29 cellular contexts compared by ENCODE assay signal in genomic region chr15:99165020-99165790, GRCh38.
"Had no signal": no experiment of that assay in that cellular context is flagged by ENCODE, and none has a peak within 500 bp of the region (broad histone marks: within the 10 kb centered on the region; RNA-seq: fewer than 3 reads in every experiment).

No MANE protein-coding gene starts in this region.

- H3K4me3 Mint-ChIP-seq: activated CD4-positive, alpha-beta memory T cell treated with anti-CD3 and anti-CD28 coated beads for 36 hours; activated CD4-positive, alpha-beta T cell treated with anti-CD3 and anti-CD28 coated beads, Interleukin-2, amount 10 ng/mL, durations not matched to agents 24 days and 14 days; activated naive CD4-positive, alpha-beta T cell treated with anti-CD3 and anti-CD28 coated beads for 36 hours; activated naive CD8-positive, alpha-beta T cell treated with anti-CD3 and anti-CD28 coated beads for 36 hours; activated T-helper 1 cell treated with anti-CD3 and anti-CD28 coated beads, Interleukin-12 subunit alpha, Interleukin-12 subunit beta, Interleukin-2, Interleukin-4 antibody, amounts not matched to agents 30 ng/mL and 10 ng/mL and 1 ng/mL, durations not matched to agents 14 hours and 24 hours and 36 hours; brain; immature natural killer cell; memory B cell; natural killer cell; neural progenitor cell had no signal

- H3K4me3 ChIP-seq: adrenal gland, ascending aorta, coronary artery, dorsolateral prefrontal cortex, heart left ventricle, neural progenitor cell, upper lobe of left lung, vagina had no signal

- H3K9ac ChIP-seq: neural progenitor cell had no signal

- H3K4me1 Mint-ChIP-seq: natural killer cell had no signal

- H3K27ac Mint-ChIP-seq: activated CD4-positive, alpha-beta memory T cell treated with anti-CD3 and anti-CD28 coated beads for 36 hours; activated CD4-positive, alpha-beta T cell treated with anti-CD3 and anti-CD28 coated beads, Interleukin-2, amount 10 ng/mL, durations not matched to agents 24 days and 14 days; activated naive CD4-positive, alpha-beta T cell treated with anti-CD3 and anti-CD28 coated beads for 36 hours; activated naive CD8-positive, alpha-beta T cell treated with anti-CD3 and anti-CD28 coated beads for 36 hours; activated T-helper 1 cell treated with anti-CD3 and anti-CD28 coated beads, Interleukin-12 subunit alpha, Interleukin-12 subunit beta, Interleukin-2, Interleukin-4 antibody, amounts not matched to agents 30 ng/mL and 10 ng/mL and 1 ng/mL, durations not matched to agents 14 hours and 24 hours and 36 hours; immature natural killer cell; memory B cell; natural killer cell; neural progenitor cell had no signal

- H3K27me3 Mint-ChIP-seq: activated CD4-positive, alpha-beta memory T cell treated with anti-CD3 and anti-CD28 coated beads for 36 hours; activated CD4-positive, alpha-beta T cell treated with anti-CD3 and anti-CD28 coated beads, Interleukin-2, amount 10 ng/mL, durations not matched to agents 24 days and 14 days; activated naive CD8-positive, alpha-beta T cell treated with anti-CD3 and anti-CD28 coated beads for 36 hours; brain; memory B cell had no signal

- H3K4me2 ChIP-seq: neural progenitor cell had no signal

- ATAC-seq: heart left ventricle, natural killer cell had no signal

- H3K9me3 Mint-ChIP-seq: activated CD4-positive, alpha-beta memory T cell treated with anti-CD3 and anti-CD28 coated beads for 36 hours; activated CD4-positive, alpha-beta T cell treated with anti-CD3 and anti-CD28 coated beads, Interleukin-2, amount 10 ng/mL, durations not matched to agents 24 days and 14 days; activated naive CD4-positive, alpha-beta T cell treated with anti-CD3 and anti-CD28 coated beads for 36 hours; activated naive CD8-positive, alpha-beta T cell treated with anti-CD3 and anti-CD28 coated beads for 36 hours; activated T-helper 1 cell treated with anti-CD3 and anti-CD28 coated beads, Interleukin-12 subunit alpha, Interleukin-12 subunit beta, Interleukin-2, Interleukin-4 antibody, amounts not matched to agents 30 ng/mL and 10 ng/mL and 1 ng/mL, durations not matched to agents 14 hours and 24 hours and 36 hours; brain; immature natural killer cell; memory B cell; natural killer cell; neural progenitor cell had no signal

- H3K36me3 ChIP-seq: neural progenitor cell had no signal

- H3K27ac ChIP-seq: adrenal gland, ascending aorta, coronary artery, dorsolateral prefrontal cortex, neural progenitor cell, upper lobe of left lung, vagina had no signal

- H3K9me3 ChIP-seq: adrenal gland, ascending aorta, heart left ventricle, upper lobe of left lung, vagina had no signal

- H3K27me3 ChIP-seq: adrenal gland, ascending aorta, dorsolateral prefrontal cortex, heart left ventricle, neural progenitor cell, upper lobe of left lung, vagina had no signal

- DNase-seq: activated CD4-positive, alpha-beta memory T cell treated with anti-CD3 and anti-CD28 coated beads for 36 hours; activated CD4-positive, alpha-beta T cell treated with anti-CD3 and anti-CD28 coated beads, Interleukin-2, amount 10 ng/mL, durations not matched to agents 24 days and 14 days; activated CD4-positive, CD25-positive, alpha-beta regulatory T cell treated with anti-CD3 and anti-CD28 coated beads, Interleukin-2, amount 50 U/mL, for 72 hours; activated CD8-positive, alpha-beta memory T cell treated with anti-CD3 and anti-CD28 coated beads, Interleukin-2, amount 50 U/mL, for 4 hours; activated effector memory CD4-positive, alpha-beta T cell treated with anti-CD3 and anti-CD28 coated beads, Interleukin-2, amount 50 U/mL, for 16 hours; activated naive CD4-positive, alpha-beta T cell treated with anti-CD3 and anti-CD28 coated beads for 36 hours; activated naive CD8-positive, alpha-beta T cell treated with anti-CD3 and anti-CD28 coated beads for 36 hours; activated T-cell treated with anti-CD3 and anti-CD28 coated beads, Interleukin-2, amount 50 U/mL, for 1 hour; adrenal gland; dorsolateral prefrontal cortex; effector memory CD4-positive, alpha-beta T cell; heart left ventricle; hypothalamus; immature natural killer cell; midbrain; natural killer cell; occipital lobe; posterior cingulate gyrus; stimulated activated CD4-positive, alpha-beta T cell treated with anti-CD3 and anti-CD28 coated beads, Interleukin-15, amount 100 ng/mL, for 24 hours; stimulated activated naive CD4-positive, alpha-beta T cell; T-helper 2 cell; upper lobe of left lung had no signal

- H3K4me1 ChIP-seq: upper lobe of left lung had no signal

- H3K36me3 Mint-ChIP-seq: activated CD4-positive, alpha-beta memory T cell treated with anti-CD3 and anti-CD28 coated beads for 36 hours; activated naive CD8-positive, alpha-beta T cell treated with anti-CD3 and anti-CD28 coated beads for 36 hours; immature natural killer cell; memory B cell; natural killer cell had no signal
